Comparison of ENCODE assay signal across 25 cellular contexts in genomic region chr16:78916928-78917545, GRCh38.
"Had no signal": no experiment of that assay in that cellular context is flagged by ENCODE, and none has a peak within 500 bp of the region (broad histone marks: within the 10 kb centered on the region; RNA-seq: fewer than 3 reads in every experiment).

No MANE protein-coding gene starts in this region.

- H3K27ac ChIP-seq: adrenal gland, body of pancreas, cardiac muscle cell, coronary artery, dorsolateral prefrontal cortex, heart right ventricle, spleen, transverse colon had no signal

- H3K27me3 ChIP-seq: adrenal gland, body of pancreas, cardiac muscle cell, dorsolateral prefrontal cortex, heart right ventricle, spleen, transverse colon had no signal

- H3K9me3 ChIP-seq: body of pancreas, transverse colon had no signal

- H3K36me3 ChIP-seq: adrenal gland, cardiac muscle cell, heart right ventricle, spleen, transverse colon had no signal

- H3K4me1 ChIP-seq: body of pancreas, heart right ventricle, spleen, transverse colon had no signal

- ATAC-seq: body of pancreas; effector memory CD8-positive, alpha-beta T cell; esophagus mucosa; naive thymus-derived CD8-positive, alpha-beta T cell; right cardiac atrium; T-cell had no signal

- FAIRE-seq: urothelium cell line had no signal

- DNase-seq: activated B cell treated with CpG ODN at 0.5 μM for 24 hours; activated CD4-positive, alpha-beta T cell treated with anti-CD3 and anti-CD28 coated beads for 4 hours; activated CD4-positive, alpha-beta T cell treated with anti-CD3 and anti-CD28 coated beads, Interleukin-2, amount 50 U/mL, for 4 hours; activated CD8-positive, alpha-beta memory T cell treated with anti-CD3 and anti-CD28 coated beads, Interleukin-2, amount 50 U/mL, for 4 hours; activated naive CD4-positive, alpha-beta T cell treated with Interleukin-2 at 50 U/mL for 16 hours; activated naive CD8-positive, alpha-beta T cell treated with anti-CD3 and anti-CD28 coated beads for 36 hours; activated T-cell treated with anti-CD3 and anti-CD28 coated beads, Interleukin-2, amount 50 U/mL, for 1 hour; adrenal gland; aorta; body of pancreas; dorsolateral prefrontal cortex; effector memory CD8-positive, alpha-beta T cell; foreskin melanocyte; heart right ventricle; naive thymus-derived CD8-positive, alpha-beta T cell; nucleus accumbens; right cardiac atrium; spleen; stimulated activated naive CD4-positive, alpha-beta T cell treated with Interleukin-2 at 50 U/mL for 16 hours; T-cell; transverse colon had no signal

- H3K4me3 ChIP-seq: adrenal gland, body of pancreas, cardiac muscle cell, coronary artery, dorsolateral prefrontal cortex, heart right ventricle, spleen, transverse colon had no signal
